Comparison of ENCODE assay signal across 1 cellular context in the genomic region with DNA sequence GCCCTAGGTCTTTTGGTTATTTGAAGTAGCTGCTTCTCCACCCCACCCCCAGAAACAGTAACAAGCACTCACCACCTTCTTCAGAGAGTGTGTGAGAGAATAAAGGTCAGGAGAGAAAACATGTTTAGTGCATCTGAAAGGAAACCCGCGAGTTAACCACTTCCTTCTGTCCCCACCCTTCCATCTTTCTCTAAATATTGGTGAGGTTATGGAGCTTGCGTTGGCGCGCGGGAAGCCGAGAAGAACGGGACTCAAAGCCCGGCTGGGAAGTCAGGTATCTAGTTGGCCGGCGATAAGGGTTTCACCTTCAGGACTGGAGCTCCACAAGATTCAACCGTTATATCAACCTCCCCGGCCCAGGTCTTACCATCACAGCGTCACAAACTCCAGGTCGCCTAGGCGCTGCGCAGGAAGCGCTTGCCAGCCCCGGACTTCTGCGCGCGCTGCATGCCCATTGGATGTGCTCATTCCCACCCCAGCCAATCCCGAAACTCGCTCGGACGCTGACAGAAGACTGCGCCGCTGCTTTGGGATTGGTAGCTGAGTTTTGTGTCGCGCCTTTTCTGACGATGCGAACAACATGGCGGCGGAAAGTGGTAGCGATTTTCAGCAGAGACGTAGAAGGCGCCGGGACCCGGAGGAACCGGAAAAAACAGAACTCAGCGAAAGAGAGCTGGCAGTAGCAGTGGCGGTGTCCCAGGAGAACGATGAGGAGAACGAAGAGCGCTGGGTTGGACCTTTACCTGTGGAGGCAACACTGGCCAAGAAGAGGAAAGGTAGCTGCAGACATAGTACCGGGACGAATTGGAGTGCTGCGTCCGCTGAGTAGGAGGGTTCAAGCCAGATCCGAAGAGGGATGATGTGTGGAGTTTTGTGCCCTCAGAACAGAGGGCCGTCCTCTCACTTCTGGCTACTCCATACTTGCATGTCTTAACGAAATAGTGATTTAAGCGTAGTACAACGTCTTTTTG.
A peak's percentile ranks its signal among the peaks of the same experiment; 100 is the strongest.
TF ChIP-seq lines count a peak whose summit lies in the region.

A gene with protein sequence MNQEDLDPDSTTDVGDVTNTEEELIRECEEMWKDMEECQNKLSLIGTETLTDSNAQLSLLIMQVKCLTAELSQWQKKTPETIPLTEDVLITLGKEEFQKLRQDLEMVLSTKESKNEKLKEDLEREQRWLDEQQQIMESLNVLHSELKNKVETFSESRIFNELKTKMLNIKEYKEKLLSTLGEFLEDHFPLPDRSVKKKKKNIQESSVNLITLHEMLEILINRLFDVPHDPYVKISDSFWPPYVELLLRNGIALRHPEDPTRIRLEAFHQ (minus strand): TSS at position 438 of the 971 bp plus-strand sequence. CDS start 8,261 bp downstream, outside the sequence.
A gene (plus strand): TSS at position 566 of the 971 bp plus-strand sequence. CDS start 15 bp downstream, at position 581.

TF ChIP-seq in HepG2, 621 proteins besides CTCF, POLR2A, EP300 and RAD21 (continued from another document and continues in another):
- TF ChIP-seq, protein P1, sequence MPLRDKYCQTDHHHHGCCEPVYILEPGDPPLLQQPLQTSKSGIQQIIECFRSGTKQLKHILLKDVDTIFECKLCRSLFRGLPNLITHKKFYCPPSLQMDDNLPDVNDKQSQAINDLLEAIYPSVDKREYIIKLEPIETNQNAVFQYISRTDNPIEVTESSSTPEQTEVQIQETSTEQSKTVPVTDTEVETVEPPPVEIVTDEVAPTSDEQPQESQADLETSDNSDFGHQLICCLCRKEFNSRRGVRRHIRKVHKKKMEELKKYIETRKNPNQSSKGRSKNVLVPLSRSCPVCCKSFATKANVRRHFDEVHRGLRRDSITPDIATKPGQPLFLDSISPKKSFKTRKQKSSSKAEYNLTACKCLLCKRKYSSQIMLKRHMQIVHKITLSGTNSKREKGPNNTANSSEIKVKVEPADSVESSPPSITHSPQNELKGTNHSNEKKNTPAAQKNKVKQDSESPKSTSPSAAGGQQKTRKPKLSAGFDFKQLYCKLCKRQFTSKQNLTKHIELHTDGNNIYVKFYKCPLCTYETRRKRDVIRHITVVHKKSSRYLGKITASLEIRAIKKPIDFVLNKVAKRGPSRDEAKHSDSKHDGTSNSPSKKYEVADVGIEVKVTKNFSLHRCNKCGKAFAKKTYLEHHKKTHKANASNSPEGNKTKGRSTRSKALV (CRISPR knock-in tag; IDR thresholded peaks at IDR 0.05): peak; percentile 9; the same call in 1 of the 2 replicates
- TF ChIP-seq NFIB (CRISPR knock-in tag; IDR thresholded peaks at IDR 0.05; ENCODE audit: borderline replicate concordance) (no peak), JARID2 (CRISPR knock-in tag; IDR thresholded peaks at IDR 0.05; ENCODE audit: insufficient replicate concordance) (peak; percentile 31), RBFOX2 (IDR thresholded peaks at IDR 0.05; ENCODE audit: low read depth, low read length) (peak; percentile 63), CCDC6 (CRISPR knock-in tag; IDR thresholded peaks at IDR 0.05) (peak; percentile 84; the same call in 1 of the 2 replicates), KLF9 (CRISPR knock-in tag; IDR thresholded peaks at IDR 0.05; ENCODE audit: low read depth) (no peak), MED1 (CRISPR knock-in tag; IDR thresholded peaks at IDR 0.05) (peak; percentile 66), PAX8 (CRISPR knock-in tag; IDR thresholded peaks at IDR 0.05; ENCODE audit: borderline replicate concordance) (no peak), ZNF562 (CRISPR knock-in tag; IDR thresholded peaks at IDR 0.05; ENCODE audit: borderline replicate concordance) (no peak), ZNF230 (CRISPR knock-in tag; IDR thresholded peaks at IDR 0.05) (0 out of 2 replicates have a peak, but pooled peaks have one; percentile 31), THAP11 (CRISPR knock-in tag; IDR thresholded peaks at IDR 0.05) (peak; percentile 92), ZNF446 (CRISPR knock-in tag; IDR thresholded peaks at IDR 0.05) (no peak), TEAD2 (CRISPR knock-in tag; IDR thresholded peaks at IDR 0.05) (no peak), ZBTB7B (CRISPR knock-in tag; IDR thresholded peaks at IDR 0.05) (no peak), SRY (CRISPR knock-in tag; IDR thresholded peaks at IDR 0.05) (no peak), SRSF9 (IDR thresholded peaks at IDR 0.05; ENCODE audit: borderline replicate concordance, insufficient read depth, low read depth, low read length, poor library complexity, severe bottlenecking) (no peak), IKZF4 (CRISPR knock-in tag; IDR thresholded peaks at IDR 0.05; ENCODE audit: borderline replicate concordance, low read depth, not compliant biosample characterization) (peak; percentile 29), YEATS2 (CRISPR knock-in tag; IDR thresholded peaks at IDR 0.05; ENCODE audit: borderline replicate concordance) (peak; percentile 86; the same call in 1 of the 2 replicates), SUZ12 (IDR thresholded peaks at IDR 0.05; ENCODE audit: low read depth, low read length) (no peak), EHMT2 (IDR thresholded peaks at IDR 0.05; ENCODE audit: borderline replicate concordance, low read depth, low read length) (no peak; the same call in 1 of the 2 replicates), NR1H2 (CRISPR knock-in tag; IDR thresholded peaks at IDR 0.05; ENCODE audit: borderline replicate concordance, low read depth) (no peak), CBX2 (IDR thresholded peaks at IDR 0.05; ENCODE audit: low read depth, low read length) (no peak), CBX2 (CRISPR knock-in tag; IDR thresholded peaks at IDR 0.05; ENCODE audit: low read depth) (no peak), ZNF839 (CRISPR knock-in tag; IDR thresholded peaks at IDR 0.05; ENCODE audit: borderline replicate concordance) (peak; percentile 85; the same call in 1 of the 2 replicates), PRPF4 (IDR thresholded peaks at IDR 0.05; ENCODE audit: low read depth, low read length, poor library complexity, severe bottlenecking) (no peak), ZNF558 (CRISPR knock-in tag; IDR thresholded peaks at IDR 0.05; ENCODE audit: borderline replicate concordance) (no peak), ZNF747 (CRISPR knock-in tag; IDR thresholded peaks at IDR 0.05; ENCODE audit: borderline replicate concordance) (0 out of 2 replicates have a peak, but pooled peaks have one; percentile 63), ZNF703 (CRISPR knock-in tag; IDR thresholded peaks at IDR 0.05; ENCODE audit: borderline replicate concordance) (no peak), MTA1 (CRISPR knock-in tag; IDR thresholded peaks at IDR 0.05; ENCODE audit: borderline replicate concordance) (no peak), ZKSCAN1 (IDR thresholded peaks at IDR 0.05; ENCODE audit: low read length) (peak; percentile 43; the same call in 1 of the 2 replicates), PITX1 (CRISPR knock-in tag; IDR thresholded peaks at IDR 0.05) (0 out of 2 replicates have a peak, but pooled peaks have one; percentile 19), ZNF746 (CRISPR knock-in tag; IDR thresholded peaks at IDR 0.05) (no peak), ZNF879 (CRISPR knock-in tag; IDR thresholded peaks at IDR 0.05) (no peak), NONO (IDR thresholded peaks at IDR 0.05) (no peak), NONO (CRISPR knock-in tag; conservative IDR thresholded peaks at IDR 0.05) (peak; percentile 68), PCBP2 (optimal IDR thresholded peaks at IDR 0.05; ENCODE audit: low read depth, low read length, poor library complexity, severe bottlenecking) (no peak)
- TF ChIP-seq, protein P2, sequence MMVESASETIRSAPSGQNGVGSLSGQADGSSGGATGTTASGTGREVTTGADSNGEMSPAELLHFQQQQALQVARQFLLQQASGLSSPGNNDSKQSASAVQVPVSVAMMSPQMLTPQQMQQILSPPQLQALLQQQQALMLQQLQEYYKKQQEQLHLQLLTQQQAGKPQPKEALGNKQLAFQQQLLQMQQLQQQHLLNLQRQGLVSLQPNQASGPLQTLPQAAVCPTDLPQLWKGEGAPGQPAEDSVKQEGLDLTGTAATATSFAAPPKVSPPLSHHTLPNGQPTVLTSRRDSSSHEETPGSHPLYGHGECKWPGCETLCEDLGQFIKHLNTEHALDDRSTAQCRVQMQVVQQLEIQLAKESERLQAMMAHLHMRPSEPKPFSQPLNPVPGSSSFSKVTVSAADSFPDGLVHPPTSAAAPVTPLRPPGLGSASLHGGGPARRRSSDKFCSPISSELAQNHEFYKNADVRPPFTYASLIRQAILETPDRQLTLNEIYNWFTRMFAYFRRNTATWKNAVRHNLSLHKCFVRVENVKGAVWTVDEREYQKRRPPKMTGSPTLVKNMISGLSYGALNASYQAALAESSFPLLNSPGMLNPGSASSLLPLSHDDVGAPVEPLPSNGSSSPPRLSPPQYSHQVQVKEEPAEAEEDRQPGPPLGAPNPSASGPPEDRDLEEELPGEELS (CRISPR knock-in tag; IDR thresholded peaks at IDR 0.05): peak; percentile 51; the same call in 1 of the 2 replicates
- TF ChIP-seq, protein P3, sequence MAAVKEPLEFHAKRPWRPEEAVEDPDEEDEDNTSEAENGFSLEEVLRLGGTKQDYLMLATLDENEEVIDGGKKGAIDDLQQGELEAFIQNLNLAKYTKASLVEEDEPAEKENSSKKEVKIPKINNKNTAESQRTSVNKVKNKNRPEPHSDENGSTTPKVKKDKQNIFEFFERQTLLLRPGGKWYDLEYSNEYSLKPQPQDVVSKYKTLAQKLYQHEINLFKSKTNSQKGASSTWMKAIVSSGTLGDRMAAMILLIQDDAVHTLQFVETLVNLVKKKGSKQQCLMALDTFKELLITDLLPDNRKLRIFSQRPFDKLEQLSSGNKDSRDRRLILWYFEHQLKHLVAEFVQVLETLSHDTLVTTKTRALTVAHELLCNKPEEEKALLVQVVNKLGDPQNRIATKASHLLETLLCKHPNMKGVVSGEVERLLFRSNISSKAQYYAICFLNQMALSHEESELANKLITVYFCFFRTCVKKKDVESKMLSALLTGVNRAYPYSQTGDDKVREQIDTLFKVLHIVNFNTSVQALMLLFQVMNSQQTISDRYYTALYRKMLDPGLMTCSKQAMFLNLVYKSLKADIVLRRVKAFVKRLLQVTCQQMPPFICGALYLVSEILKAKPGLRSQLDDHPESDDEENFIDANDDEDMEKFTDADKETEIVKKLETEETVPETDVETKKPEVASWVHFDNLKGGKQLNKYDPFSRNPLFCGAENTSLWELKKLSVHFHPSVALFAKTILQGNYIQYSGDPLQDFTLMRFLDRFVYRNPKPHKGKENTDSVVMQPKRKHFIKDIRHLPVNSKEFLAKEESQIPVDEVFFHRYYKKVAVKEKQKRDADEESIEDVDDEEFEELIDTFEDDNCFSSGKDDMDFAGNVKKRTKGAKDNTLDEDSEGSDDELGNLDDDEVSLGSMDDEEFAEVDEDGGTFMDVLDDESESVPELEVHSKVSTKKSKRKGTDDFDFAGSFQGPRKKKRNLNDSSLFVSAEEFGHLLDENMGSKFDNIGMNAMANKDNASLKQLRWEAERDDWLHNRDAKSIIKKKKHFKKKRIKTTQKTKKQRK (IDR thresholded peaks at IDR 0.05; ENCODE audit: low read length): no peak
- TF ChIP-seq, protein P4, sequence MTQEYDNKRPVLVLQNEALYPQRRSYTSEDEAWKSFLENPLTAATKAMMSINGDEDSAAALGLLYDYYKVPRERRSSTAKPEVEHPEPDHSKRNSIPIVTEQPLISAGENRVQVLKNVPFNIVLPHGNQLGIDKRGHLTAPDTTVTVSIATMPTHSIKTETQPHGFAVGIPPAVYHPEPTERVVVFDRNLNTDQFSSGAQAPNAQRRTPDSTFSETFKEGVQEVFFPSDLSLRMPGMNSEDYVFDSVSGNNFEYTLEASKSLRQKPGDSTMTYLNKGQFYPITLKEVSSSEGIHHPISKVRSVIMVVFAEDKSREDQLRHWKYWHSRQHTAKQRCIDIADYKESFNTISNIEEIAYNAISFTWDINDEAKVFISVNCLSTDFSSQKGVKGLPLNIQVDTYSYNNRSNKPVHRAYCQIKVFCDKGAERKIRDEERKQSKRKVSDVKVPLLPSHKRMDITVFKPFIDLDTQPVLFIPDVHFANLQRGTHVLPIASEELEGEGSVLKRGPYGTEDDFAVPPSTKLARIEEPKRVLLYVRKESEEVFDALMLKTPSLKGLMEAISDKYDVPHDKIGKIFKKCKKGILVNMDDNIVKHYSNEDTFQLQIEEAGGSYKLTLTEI (CRISPR knock-in tag; conservative IDR thresholded peaks at IDR 0.05): no peak
- TF ChIP-seq, protein P5, sequence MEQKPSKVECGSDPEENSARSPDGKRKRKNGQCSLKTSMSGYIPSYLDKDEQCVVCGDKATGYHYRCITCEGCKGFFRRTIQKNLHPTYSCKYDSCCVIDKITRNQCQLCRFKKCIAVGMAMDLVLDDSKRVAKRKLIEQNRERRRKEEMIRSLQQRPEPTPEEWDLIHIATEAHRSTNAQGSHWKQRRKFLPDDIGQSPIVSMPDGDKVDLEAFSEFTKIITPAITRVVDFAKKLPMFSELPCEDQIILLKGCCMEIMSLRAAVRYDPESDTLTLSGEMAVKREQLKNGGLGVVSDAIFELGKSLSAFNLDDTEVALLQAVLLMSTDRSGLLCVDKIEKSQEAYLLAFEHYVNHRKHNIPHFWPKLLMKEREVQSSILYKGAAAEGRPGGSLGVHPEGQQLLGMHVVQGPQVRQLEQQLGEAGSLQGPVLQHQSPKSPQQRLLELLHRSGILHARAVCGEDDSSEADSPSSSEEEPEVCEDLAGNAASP (CRISPR knock-in tag; IDR thresholded peaks at IDR 0.05; ENCODE audit: borderline replicate concordance): no peak
- TF ChIP-seq, protein P6, sequence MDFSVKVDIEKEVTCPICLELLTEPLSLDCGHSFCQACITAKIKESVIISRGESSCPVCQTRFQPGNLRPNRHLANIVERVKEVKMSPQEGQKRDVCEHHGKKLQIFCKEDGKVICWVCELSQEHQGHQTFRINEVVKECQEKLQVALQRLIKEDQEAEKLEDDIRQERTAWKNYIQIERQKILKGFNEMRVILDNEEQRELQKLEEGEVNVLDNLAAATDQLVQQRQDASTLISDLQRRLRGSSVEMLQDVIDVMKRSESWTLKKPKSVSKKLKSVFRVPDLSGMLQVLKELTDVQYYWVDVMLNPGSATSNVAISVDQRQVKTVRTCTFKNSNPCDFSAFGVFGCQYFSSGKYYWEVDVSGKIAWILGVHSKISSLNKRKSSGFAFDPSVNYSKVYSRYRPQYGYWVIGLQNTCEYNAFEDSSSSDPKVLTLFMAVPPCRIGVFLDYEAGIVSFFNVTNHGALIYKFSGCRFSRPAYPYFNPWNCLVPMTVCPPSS (IDR thresholded peaks at IDR 0.05): no peak
- TF ChIP-seq, protein P7, sequence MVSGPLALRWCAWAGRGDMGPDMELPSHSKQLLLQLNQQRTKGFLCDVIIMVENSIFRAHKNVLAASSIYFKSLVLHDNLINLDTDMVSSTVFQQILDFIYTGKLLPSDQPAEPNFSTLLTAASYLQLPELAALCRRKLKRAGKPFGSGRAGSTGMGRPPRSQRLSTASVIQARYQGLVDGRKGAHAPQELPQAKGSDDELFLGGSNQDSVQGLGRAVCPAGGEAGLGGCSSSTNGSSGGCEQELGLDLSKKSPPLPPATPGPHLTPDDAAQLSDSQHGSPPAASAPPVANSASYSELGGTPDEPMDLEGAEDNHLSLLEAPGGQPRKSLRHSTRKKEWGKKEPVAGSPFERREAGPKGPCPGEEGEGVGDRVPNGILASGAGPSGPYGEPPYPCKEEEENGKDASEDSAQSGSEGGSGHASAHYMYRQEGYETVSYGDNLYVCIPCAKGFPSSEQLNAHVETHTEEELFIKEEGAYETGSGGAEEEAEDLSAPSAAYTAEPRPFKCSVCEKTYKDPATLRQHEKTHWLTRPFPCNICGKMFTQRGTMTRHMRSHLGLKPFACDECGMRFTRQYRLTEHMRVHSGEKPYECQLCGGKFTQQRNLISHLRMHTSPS (CRISPR knock-in tag; IDR thresholded peaks at IDR 0.05; ENCODE audit: low read depth): no peak
- TF ChIP-seq, protein P8, sequence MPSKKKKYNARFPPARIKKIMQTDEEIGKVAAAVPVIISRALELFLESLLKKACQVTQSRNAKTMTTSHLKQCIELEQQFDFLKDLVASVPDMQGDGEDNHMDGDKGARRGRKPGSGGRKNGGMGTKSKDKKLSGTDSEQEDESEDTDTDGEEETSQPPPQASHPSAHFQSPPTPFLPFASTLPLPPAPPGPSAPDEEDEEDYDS (CRISPR knock-in tag; IDR thresholded peaks at IDR 0.05): peak; percentile 87
